Comparison of ENCODE assay signal across 20 cellular contexts in the genomic region with DNA sequence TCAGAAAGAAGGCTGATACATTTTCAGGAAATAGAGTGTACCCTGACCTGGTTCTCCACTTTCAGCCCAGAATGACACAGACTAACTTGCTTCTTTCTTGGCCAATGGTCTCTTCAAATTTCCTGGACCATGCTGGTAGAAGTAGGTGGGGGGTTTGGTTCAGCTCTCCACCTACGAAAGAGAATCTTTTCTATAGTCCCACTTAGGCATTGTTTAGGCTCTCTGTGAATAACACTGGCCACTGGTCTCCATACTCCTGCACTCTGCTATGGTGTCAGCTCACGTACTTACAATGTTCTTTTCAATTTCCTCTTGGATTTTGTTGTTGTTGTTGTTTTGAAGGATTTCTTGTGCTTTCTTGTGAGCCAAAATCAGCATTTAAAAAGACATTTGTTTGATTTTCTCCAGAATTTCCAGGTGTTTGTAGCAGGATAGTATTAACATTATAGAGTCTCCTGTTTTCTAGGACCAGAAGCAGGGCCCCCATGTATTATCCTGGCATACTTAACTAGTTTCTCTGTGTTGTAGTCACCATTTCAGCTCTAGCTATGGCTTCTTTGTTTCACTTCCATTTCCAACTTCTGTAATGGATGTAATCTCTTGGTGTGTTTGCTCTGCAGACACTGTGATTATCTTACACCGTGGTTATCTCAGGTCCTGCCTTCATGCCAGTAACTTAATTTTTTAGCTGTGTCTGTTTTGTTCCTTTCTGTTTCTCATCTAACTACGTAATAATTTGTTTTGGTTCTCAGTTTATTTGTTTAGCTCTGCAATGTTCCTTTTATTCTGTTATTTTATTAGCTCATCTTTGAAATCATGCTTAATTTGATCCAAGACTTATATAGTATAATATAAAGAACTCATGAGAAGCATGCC.
"Had no signal": no experiment of that assay in that cellular context is flagged by ENCODE, and none has a peak within 500 bp of the region (broad histone marks: within the 10 kb centered on the region; RNA-seq: fewer than 3 reads in every experiment).

No MANE protein-coding gene starts in this region.

- DNase-seq: activated B cell treated with CpG ODN at 0.5 μM for 24 hours; activated CD4-positive, alpha-beta T cell treated with anti-CD3 and anti-CD28 coated beads for 48 hours; activated CD8-positive, alpha-beta memory T cell treated with anti-CD3 and anti-CD28 coated beads, Interleukin-2, amount 50 U/mL, for 48 hours; activated gamma-delta T cell; activated T-cell treated with anti-CD3 and anti-CD28 coated beads, Interleukin-2, amount 50 U/mL, for 72 hours; amniotic stem cell; caudate nucleus; glutamatergic neuron; midbrain; stimulated activated CD4-positive, alpha-beta T cell treated with anti-CD3 and anti-CD28 coated beads, Interleukin-15, amount 100 ng/mL, for 24 hours; stimulated activated CD4-positive, alpha-beta T cell treated with anti-CD3 and anti-CD28 coated beads, Interleukin-4, amount 100 ng/mL, for 1 hour; stimulated activated naive CD4-positive, alpha-beta T cell; transverse colon had no signal

- FAIRE-seq: colon, islet of Langerhans, TTC549 had no signal

- H3K27ac ChIP-seq: neutrophil, transverse colon, vagina had no signal

- H3K27me3 ChIP-seq: neutrophil, transverse colon, vagina had no signal

- H3K36me3 Mint-ChIP-seq: activated naive CD8-positive, alpha-beta T cell had no signal

- H3K27ac Mint-ChIP-seq: activated B cell treated with CpG ODN at 0.5 μM for 24 hours; activated naive CD8-positive, alpha-beta T cell; activated T-cell treated with anti-CD3 and anti-CD28 coated beads, Interleukin-2, amount 50 U/mL, for 72 hours had no signal

- H3K4me1 Mint-ChIP-seq: activated B cell treated with CpG ODN at 0.5 μM for 24 hours had no signal

- H3K36me3 ChIP-seq: neutrophil, transverse colon, vagina had no signal

- H3K4me3 ChIP-seq: transverse colon, vagina had no signal

- ATAC-seq: activated T-cell treated with anti-CD3 and anti-CD28 coated beads, Interleukin-2, amount 50 U/mL, for 72 hours; esophagus mucosa had no signal

- H3K4me1 ChIP-seq: transverse colon, vagina had no signal

- H3K4me3 Mint-ChIP-seq: activated B cell treated with CpG ODN at 0.5 μM for 24 hours; activated naive CD8-positive, alpha-beta T cell; activated T-cell treated with anti-CD3 and anti-CD28 coated beads, Interleukin-2, amount 50 U/mL, for 72 hours had no signal

- H3K9me3 ChIP-seq: neutrophil, vagina had no signal
